18 cellular contexts compared by ENCODE assay signal in genomic region chr11:86565787-86566186, GRCh38.
DNase-seq lines count a peak whose midpoint lies in the region; ATAC-seq and TF ChIP-seq lines count a peak whose summit lies in the region.
"Had no signal": no experiment of that assay in that cellular context is flagged by ENCODE, and none has a peak within 500 bp of the region (broad histone marks: within the 10 kb centered on the region; RNA-seq: fewer than 3 reads in every experiment).

No MANE protein-coding gene starts in this region.

- no peaks in the 10 kb centered on the region for H3K9me3 ChIP-seq in IMR-90 (ENCODE audit: control insufficient read depth, insufficient read depth, low read length)
- no peaks in the 10 kb centered on the region for H3K9me3 ChIP-seq in sigmoid colon
- H3K9me3 ChIP-seq: BLaER1, Peyer's patch had no signal

- no peaks in the 10 kb centered on the region for H3K27me3 Mint-ChIP-seq in chondrocyte (ENCODE audit: low read depth)
- peaks cover 32% of the 10 kb centered on the region for H3K27me3 Mint-ChIP-seq in nephron progenitor cell (ENCODE audit: low read depth, poor library complexity)
- H3K27me3 Mint-ChIP-seq: CD4-positive, alpha-beta T cell had no signal

- TF ChIP-seq EP300 in sigmoid colon (IDR thresholded peaks at IDR 0.05) = no peak

- TF ChIP-seq CTCF in IMR-90 (conservative IDR thresholded peaks at IDR 0.05; ENCODE audit: low read depth, low read length) = no peak
- TF ChIP-seq CTCF in chondrocyte (IDR thresholded peaks at IDR 0.05) = no peak
- no peak for TF ChIP-seq CTCF in nephron progenitor cell (IDR thresholded peaks at IDR 0.05)
- no peak for TF ChIP-seq CTCF in sigmoid colon (IDR thresholded peaks at IDR 0.05)

- H3K36me3 ChIP-seq in IMR-90 (ENCODE audit: control insufficient read depth, insufficient read depth, low read length) (no peaks in the 10 kb centered on the region), sigmoid colon (no peaks in the 10 kb centered on the region)
- H3K36me3 ChIP-seq: BLaER1, Peyer's patch had no signal

- peak overlapping the region; percentile 34 for H2AK9ac ChIP-seq in IMR-90 (replicated peaks; ENCODE audit: low read depth, low read length, poor library complexity)

- WGBS in IMR-90 (ENCODE audit: extremely low coverage in 2 of 2, insufficient read length in 1 of 2), 2 experiments = 50% methylated on average over 1 of the region's 2 CpGs; no CpG with 5 or more reads in 1 of the 2 experiments
- WGBS in sigmoid colon, 2 donors = 73 to 83% methylated on average over 2 of the region's 2 CpGs

- H2BK120ac ChIP-seq in IMR-90 (ENCODE audit: low read depth, low read length) = peak overlapping the region; percentile 27; the same call in 1 of the 2 replicates

- no peak overlapping the region for H3K27ac ChIP-seq in IMR-90 (ENCODE audit: insufficient read depth, low read length)
- H3K27ac ChIP-seq in sigmoid colon = peak overlapping the region; percentile 23 to 72 (median 62)
- H3K27ac ChIP-seq: BLaER1, Peyer's patch had no signal

- H3K4me1 Mint-ChIP-seq in chondrocyte (ENCODE audit: low read depth) (peaks cover 23% of the 10 kb centered on the region), nephron progenitor cell (peaks cover 6% of the 10 kb centered on the region)
- H3K4me1 Mint-ChIP-seq: IgD-negative memory B cell had no signal

- in situ Hi-C loops in IMR-90 (cut with MboI; ENCODE audit: low sequenced_read_pairs) = no loop called here

- H2BK20ac ChIP-seq in IMR-90 (ENCODE audit: low read depth, low read length) = no peak overlapping the region; the same call in 1 of the 2 replicates

- H3K9me1 ChIP-seq in IMR-90 (ENCODE audit: insufficient read depth, low read length) = peaks cover 4% of the 10 kb centered on the region; the same call in 1 of the 2 replicates

- no peak for DNase-seq in IMR-90
- no peak for DNase-seq in chondrocyte (ENCODE audit: low spot score)
- DNase-seq in nephron progenitor cell = no peak
- DNase-seq in sigmoid colon = no peak
- no peak for DNase-seq in activated CD4-positive, alpha-beta T cell treated with anti-CD3 and anti-CD28 coated beads, Interleukin-2, amount 50 U/mL, for 48 hours
- DNase-seq in putamen (ENCODE audit: low spot score) = no peak
- DNase-seq: CD4-positive, alpha-beta T cell; COR-L47; DMS79; H7; NCI-H1105 treated with DMSO at 0.1 percent for 48 hours; NCI-H2081 treated with DMSO at 0.1 percent for 48 hours; NCI-H774; Peyer's patch had no signal

- H3K79me1 ChIP-seq in IMR-90 (ENCODE audit: low read depth in 1 of 2, low read length in 2 of 2) = no peaks in the 10 kb centered on the region

- no peaks in the 10 kb centered on the region for H3K36me3 Mint-ChIP-seq in chondrocyte (ENCODE audit: low read depth)
- H3K36me3 Mint-ChIP-seq in nephron progenitor cell (ENCODE audit: low read depth) = no peaks in the 10 kb centered on the region

- H3K18ac ChIP-seq in IMR-90 (ENCODE audit: low read depth, low read length) = no peak overlapping the region

- H2AK5ac ChIP-seq in IMR-90 (ENCODE audit: low read depth, low read length) = no peak overlapping the region

- H3K27me3 ChIP-seq in IMR-90 (ENCODE audit: control insufficient read depth, insufficient read depth, low read length) = no peaks in the 10 kb centered on the region
- no peaks in the 10 kb centered on the region for H3K27me3 ChIP-seq in sigmoid colon
- H3K27me3 ChIP-seq: BLaER1, Peyer's patch had no signal

- 0 out of 2 replicates have a peak overlapping the region, but pooled peaks have one; percentile 8 for H3K14ac ChIP-seq in IMR-90 (replicated peaks; ENCODE audit: low read depth, low read length)

- no peak overlapping the region for H4K8ac ChIP-seq in IMR-90 (ENCODE audit: low read depth in 2 of 2, low read length in 2 of 2)

- BruUV-seq in IMR-90 (replicated peaks; lab: Mats Ljungman, UMichigan) = no TSS peak

- H2AFZ ChIP-seq in IMR-90 (replicated peaks; ENCODE audit: low read length, poor library complexity) = no peak overlapping the region

- H2BK5ac ChIP-seq in IMR-90 (ENCODE audit: low read depth, low read length, poor library complexity, severe bottlenecking) = no peak overlapping the region

- CTCF ChIA-PET in IMR-90 (lab: Yijun Ruan, JAX) = interaction anchor here (0.7 to 1.0 kb wide), 3 partner anchors 28 to 79 kb away, joined by 3 read pairs; no protein-coding TSS in a partner anchor

- dilution Hi-C loops in IMR-90 (cut with HindIII; ENCODE audit: low sequenced_read_pairs, unreplicated experiment) = no loop called here

- TF ChIP-seq POLR2A in IMR-90 (IDR thresholded peaks at IDR 0.05; ENCODE audit: low read depth, low read length) (no peak), sigmoid colon (IDR thresholded peaks at IDR 0.05) (no peak)

- H3K23ac ChIP-seq in IMR-90 (ENCODE audit: low read depth, low read length) = no peak overlapping the region

- H3K4me3 Mint-ChIP-seq in chondrocyte (ENCODE audit: unreplicated experiment) (no peak overlapping the region), nephron progenitor cell (no peak overlapping the region)
- H3K4me3 Mint-ChIP-seq: CD4-positive, alpha-beta T cell; IgD-negative memory B cell had no signal

- H3K4me1 ChIP-seq in IMR-90 (ENCODE audit: control insufficient read depth, insufficient read depth, low read length) (peaks cover 8% of the 10 kb centered on the region; the same call in 1 of the 2 replicates), sigmoid colon (peaks cover 0 to 24% (median 12%) of the 10 kb centered on the region in 4 donors)
- H3K4me1 ChIP-seq: BLaER1, Peyer's patch had no signal

- POLR2A ChIA-PET in IMR-90 (lab: Charles Lee; ENCODE audit: unreplicated experiment) = no interaction called here

- H2BK15ac ChIP-seq in IMR-90 (ENCODE audit: low read depth, low read length) = no peak overlapping the region

- H4K5ac ChIP-seq in IMR-90 (ENCODE audit: low read depth, low read length) = no peak overlapping the region

- intact Hi-C loops in IMR-90 (cut with micrococcal nuclease) (no loop called here), sigmoid colon (cut with DNase I) (no loop called here)

- peaks cover 12% of the 10 kb centered on the region for H3K9me3 Mint-ChIP-seq in chondrocyte (ENCODE audit: low read depth)
- H3K9me3 Mint-ChIP-seq in nephron progenitor cell = peaks cover 27% of the 10 kb centered on the region

- H3K4me2 ChIP-seq in IMR-90 (ENCODE audit: low read depth, low read length) = no peak overlapping the region
- H3K4me2 ChIP-seq: BLaER1 had no signal

- no peak for TF ChIP-seq RAD21 in IMR-90 (IDR thresholded peaks at IDR 0.05; ENCODE audit: low read length)

- peak overlapping the region; percentile 31 for H3K4ac ChIP-seq in IMR-90 (ENCODE audit: low read depth, low read length)

- ATAC-seq in IMR-90 (ENCODE audit: low read depth) (peak; percentile 27; the same call in 1 of the 2 replicates), HG02885 (IDR thresholded peaks at IDR 0.05; ENCODE audit: poor library complexity, unreplicated experiment) (no peak)
- ATAC-seq: SK-N-SH treated with all-trans-retinoic acid at 6 μM for 48 hours had no signal

- H4K20me1 ChIP-seq in IMR-90 (ENCODE audit: insufficient read depth, low read length) = no peaks in the 10 kb centered on the region
- H4K20me1 ChIP-seq: BLaER1 had no signal

- peak overlapping the region; percentile 4 for H3K27ac Mint-ChIP-seq in chondrocyte (ENCODE audit: unreplicated experiment)
- peak overlapping the region; percentile 43 for H3K27ac Mint-ChIP-seq in nephron progenitor cell
- H3K27ac Mint-ChIP-seq: CD4-positive, alpha-beta T cell had no signal

- no peak overlapping the region for H3K56ac ChIP-seq in IMR-90 (ENCODE audit: extremely low read depth, insufficient read depth, low read length)

- no peak overlapping the region for H3K4me3 ChIP-seq in IMR-90 (ENCODE audit: insufficient read depth, low read depth, low read length)
- no peak overlapping the region for H3K4me3 ChIP-seq in sigmoid colon
- H3K4me3 ChIP-seq: BLaER1, Peyer's patch had no signal

- no peak overlapping the region for H3K9ac ChIP-seq in IMR-90 (ENCODE audit: low read depth, low read length)
- H3K9ac ChIP-seq: BLaER1 had no signal

- H4K91ac ChIP-seq in IMR-90 (ENCODE audit: insufficient read depth, low read depth, low read length) = 0 out of 2 replicates have a peak overlapping the region, but pooled peaks have one; percentile 33

TF ChIP-seq in IMR-90, 13 proteins besides CTCF, POLR2A, EP300 and RAD21:
- TF ChIP-seq RCOR1 (IDR thresholded peaks at IDR 0.05; ENCODE audit: insufficient replicate concordance, low read length) (no peak), MAFK (IDR thresholded peaks at IDR 0.05; ENCODE audit: low read depth, low read length) (no peak), MAZ (IDR thresholded peaks at IDR 0.05; ENCODE audit: borderline replicate concordance, low read depth, low read length) (no peak), CEBPB (IDR thresholded peaks at IDR 0.05; ENCODE audit: low read depth, low read length) (no peak), MXI1 (IDR thresholded peaks at IDR 0.05; ENCODE audit: borderline replicate concordance, low read depth, low read length) (no peak), RFX5 (IDR thresholded peaks at IDR 0.05; ENCODE audit: low read depth, low read length) (no peak), BHLHE40 (IDR thresholded peaks at IDR 0.05; ENCODE audit: low read depth, low read length) (no peak), ELK1 (IDR thresholded peaks at IDR 0.05; ENCODE audit: borderline replicate concordance, low read depth, low read length) (no peak), FOS (IDR thresholded peaks at IDR 0.05; ENCODE audit: low read depth, low read length) (no peak), CHD1 (IDR thresholded peaks at IDR 0.05; ENCODE audit: low read depth, low read length) (no peak), SMC3 (IDR thresholded peaks at IDR 0.05; ENCODE audit: low read depth, low read length) (no peak), NFE2L2 (IDR thresholded peaks at IDR 0.05; ENCODE audit: low read depth, low read length) (no peak), USF2 (IDR thresholded peaks at IDR 0.05; ENCODE audit: low read depth, low read length) (no peak)
TF ChIP-seq in IMR-90: peak in this region for 0.
